Comparison of ENCODE assay signal across 8 cellular contexts in the genomic region with DNA sequence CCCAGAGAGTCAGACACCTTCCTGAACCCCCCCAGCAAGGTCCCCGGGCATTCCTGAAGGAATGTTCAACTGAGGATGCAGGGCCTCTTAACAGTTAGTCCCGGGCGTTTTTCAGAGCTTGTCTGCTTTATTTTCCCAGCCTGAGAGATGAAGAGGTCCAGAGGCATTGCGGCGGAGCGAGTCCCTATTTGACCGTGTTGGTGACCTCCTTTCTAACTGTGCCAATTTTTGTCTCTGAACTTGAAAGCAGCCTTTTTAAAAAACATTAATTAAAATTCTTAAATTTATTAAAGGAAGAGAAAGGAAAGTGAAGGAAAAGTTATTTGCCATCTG. TPM values are rescaled to one million over a fixed set of nuclear protein-coding genes. Genes with fewer than 3 reads are reported as not detected.
DNase-seq lines count a peak whose midpoint lies in the region; ATAC-seq and TF ChIP-seq lines count a peak whose summit lies in the region.

No MANE protein-coding gene starts in this region.

- intact Hi-C loops in left lung (cut with DNase I) (no loop called here), transverse colon (cut with DNase I; ENCODE audit: low total_unique reads) (no loop called here)

- TF ChIP-seq EP300 in transverse colon (IDR thresholded peaks at IDR 0.05; ENCODE audit: low read depth), result no peak

- TF ChIP-seq CTCF in astrocyte of the cerebellum (IDR thresholded peaks at IDR 0.05; ENCODE audit: low read depth, low read length, missing control alignments) (no peak), left lung (IDR thresholded peaks at IDR 0.05) (no peak), transverse colon (IDR thresholded peaks at IDR 0.05) (no peak)

- no peaks in the 10 kb centered on the region for H3K27me3 ChIP-seq in left lung
- no peaks in the 10 kb centered on the region for H3K27me3 ChIP-seq in transverse colon

- DNase-seq in astrocyte of the cerebellum (ENCODE audit: low read depth) (no peak), left lung (peak in 1 of 2 donors; percentile 36), transverse colon (no peak), NCI-H2107 (lab: John Stamatoyannopoulos, UW) (no peak)

- in situ Hi-C loops in astrocyte of the cerebellum (cut with HindIII; ENCODE audit: low sequenced_read_pairs), result no loop called here
- in situ Hi-C loops in transverse colon (cut with MboI; ENCODE audit: low pct_ligation_motif_present in 1 of 4, low pct_unique_long_range_greater_than_20kb in 1 of 4, low sequenced_read_pairs in 3 of 4), result no loop called here

- WGBS in transverse colon (ENCODE audit: low coverage in 1 of 2), 2 donors, result 29% methylated on average over 7 of the region's 7 CpGs; no CpG with 5 or more reads in 1 of the 2 donors

- H3K27ac ChIP-seq in left lung (peak overlapping the region; percentile 98 to 99), transverse colon (peak overlapping the region; percentile 98 to 99 (median 98))

- H3K36me3 ChIP-seq in left lung, result no peaks in the 10 kb centered on the region
- no peaks in the 10 kb centered on the region for H3K36me3 ChIP-seq in transverse colon

- peak; percentile 1 for ATAC-seq in HG03342 (IDR thresholded peaks at IDR 0.05; ENCODE audit: unreplicated experiment)
- peak; percentile 3 for ATAC-seq in left lung
- ATAC-seq in HG03565 (IDR thresholded peaks at IDR 0.05; ENCODE audit: unreplicated experiment), result no peak
- ATAC-seq in HG02852 (IDR thresholded peaks at IDR 0.05; ENCODE audit: unreplicated experiment), result no peak

- TF ChIP-seq POLR2A in transverse colon (IDR thresholded peaks at IDR 0.05), result no peak

- H3K4me1 ChIP-seq in left lung (peaks cover 2 to 30% of the 10 kb centered on the region in 2 donors), transverse colon (peaks cover 9 to 37% (median 15%) of the 10 kb centered on the region in 4 donors)

- H3K9me3 ChIP-seq in left lung (no peaks in the 10 kb centered on the region), transverse colon (no peaks in the 10 kb centered on the region)

- H3K4me3 ChIP-seq in GM08714 (ENCODE audit: low read length) (peak overlapping the region; percentile 76), astrocyte of the cerebellum (ENCODE audit: low read depth, low read length) (peak overlapping the region; percentile 71), left lung (peak overlapping the region; percentile 59 to 86), transverse colon (peak overlapping the region; percentile 50 to 96 (median 80))

RNA-seq across cellular contexts. Expression of a gene that starts 0.4 kb away (rescaled TPM):
- total RNA-seq in left lung (10 to 100 TPM; 49.5 to 53.5 TPM), transverse colon (100 to 1,000 TPM in 1 of 4 donors, 10 to 100 TPM in 3; 30.8 to 131 (median 94.5) TPM)

Comparison
In these comparisons a context has a peak if more than half of its experiments do, and no peak if none do; other contexts are left out.
1. ATAC-seq: peak in HG03342 (single experiment) and left lung (single experiment); none in HG03565 (single experiment) and HG02852 (single experiment).
2. Peak in every context shown above with its lines, with median percentiles within 50 percentile points of each other: H3K4me3 ChIP-seq.